ENCODE assay signal across 2 cellular contexts in genomic region chr6:105639124-105639523, GRCh38.
TF ChIP-seq lines count a peak whose summit lies in the region.

No MANE protein-coding gene starts in this region.

TF ChIP-seq in GM23338, 12 proteins besides CTCF, POLR2A, EP300 and RAD21 (continued from another document):
- TF ChIP-seq ETS1 (IDR thresholded peaks at IDR 0.05) (no peak), EZH2phosphoT487 (IDR thresholded peaks at IDR 0.05; ENCODE audit: unreplicated experiment) (no peak), STAT1 (IDR thresholded peaks at IDR 0.05; ENCODE audit: unreplicated experiment) (no peak), NANOG (IDR thresholded peaks at IDR 0.05; ENCODE audit: borderline replicate concordance) (no peak), REST (IDR thresholded peaks at IDR 0.05; ENCODE audit: unreplicated experiment) (no peak), ZNF462 (CRISPR knock-in tag; IDR thresholded peaks at IDR 0.05) (no peak), ZNF114 (CRISPR knock-in tag; IDR thresholded peaks at IDR 0.05) (no peak), ZNF331 (CRISPR knock-in tag; IDR thresholded peaks at IDR 0.05; ENCODE audit: low read depth) (no peak), CREB1 (CRISPR knock-in tag; IDR thresholded peaks at IDR 0.05; ENCODE audit: low read depth) (no peak)

TF ChIP-seq in K562, 482 proteins besides CTCF, POLR2A, EP300 and RAD21 (continued from another document):
- TF ChIP-seq BRF2 (IDR thresholded peaks at IDR 0.05; ENCODE audit: borderline replicate concordance, insufficient read depth, insufficient read length) (no peak), TARDBP (IDR thresholded peaks at IDR 0.05) (no peak), ZNF3 (CRISPR knock-in tag; IDR thresholded peaks at IDR 0.05) (no peak), CBX8 (IDR thresholded peaks at IDR 0.05; ENCODE audit: borderline replicate concordance, extremely low read depth, low read depth, low read length, poor library complexity, severe bottlenecking) (no peak), CBX3 (IDR thresholded peaks at IDR 0.05; ENCODE audit: borderline replicate concordance in 1 of 2, low read length in 2 of 2) (no peak), C11orf30 (IDR thresholded peaks at IDR 0.05; ENCODE audit: low read depth) (0 out of 2 replicates have a peak, but pooled peaks have one; percentile 30), CBX2 (IDR thresholded peaks at IDR 0.05; ENCODE audit: insufficient read depth, low read length, poor library complexity, severe bottlenecking) (no peak), HNRNPK (IDR thresholded peaks at IDR 0.05; ENCODE audit: low read depth, low read length, poor library complexity, severe bottlenecking) (no peak), CEBPG (CRISPR knock-in tag; IDR thresholded peaks at IDR 0.05) (no peak), CEBPG (tag; conservative IDR thresholded peaks at IDR 0.05 in 1 of 2, IDR thresholded peaks at IDR 0.05 in 1 of 2) (0 out of 4 replicates have a peak, but pooled peaks of 1 of the 2 experiments have one; percentile 9), NFE2 (IDR thresholded peaks at IDR 0.05; ENCODE audit: low read depth) (peak; percentile 75), ZMIZ1 (IDR thresholded peaks at IDR 0.05; ENCODE audit: low read depth in 2 of 2, low read length in 2 of 2) (no peak), MAFK (IDR thresholded peaks at IDR 0.05; ENCODE audit: low read length) (peak; percentile 38; the same call in 1 of the 2 replicates), PRPF4 (IDR thresholded peaks at IDR 0.05; ENCODE audit: insufficient read depth, low read depth, low read length, poor library complexity, severe bottlenecking) (no peak), BCL6 (CRISPR knock-in tag; IDR thresholded peaks at IDR 0.05) (no peak), ETS1 (conservative IDR thresholded peaks at IDR 0.05; ENCODE audit: control insufficient read depth, low read depth, low read length) (no peak), ZNF263 (CRISPR knock-in tag; IDR thresholded peaks at IDR 0.05; ENCODE audit: borderline replicate concordance) (no peak), MAFF (IDR thresholded peaks at IDR 0.05; ENCODE audit: low read length) (peak; percentile 35; the same call in 1 of the 2 replicates), E2F6 (IDR thresholded peaks at IDR 0.05; ENCODE audit: borderline replicate concordance in 1 of 2, extremely low read depth in 1 of 2, insufficient read depth in 1 of 2, insufficient read length in 1 of 2, low read depth in 1 of 2, low read length in 1 of 2, poor library complexity in 1 of 2, severe bottlenecking in 1 of 2) (no peak), ZNF316 (IDR thresholded peaks at IDR 0.05) (peak; percentile 22; the same call in 1 of the 2 replicates), ZBTB12 (CRISPR knock-in tag; IDR thresholded peaks at IDR 0.05) (no peak), RHOXF2B (CRISPR knock-in tag; conservative IDR thresholded peaks at IDR 0.05) (no peak)
